12 cellular contexts compared by ENCODE assay signal in genomic region chr1:60621524-60621923, GRCh38.
DNase-seq lines count a peak whose midpoint lies in the region; ATAC-seq and TF ChIP-seq lines count a peak whose summit lies in the region.
"Had no signal": no experiment of that assay in that cellular context is flagged by ENCODE, and none has a peak within 500 bp of the region (broad histone marks: within the 10 kb centered on the region; RNA-seq: fewer than 3 reads in every experiment).

No MANE protein-coding gene starts in this region.

- no peak for TF ChIP-seq CTCF in fibroblast of pulmonary artery (IDR thresholded peaks at IDR 0.05; ENCODE audit: low read length, missing control alignments)

- intact Hi-C loops in sciatic nerve (cut with DNase I) = no loop called here

- DNase-seq in NCI-H1436 treated with DMSO at 0.1 percent for 48 hours (lab: John Stamatoyannopoulos, UW) = peak; percentile 94
- DNase-seq in NCI-H774 (lab: John Stamatoyannopoulos, UW) = peak; percentile 54
- peak; percentile 73 for DNase-seq in fibroblast of pulmonary artery (ENCODE audit: low read depth)
- no peak for DNase-seq in sciatic nerve (ENCODE audit: low spot score)
- no peak for DNase-seq in AML-193 (lab: John Stamatoyannopoulos, UW)
- DNase-seq in effector CD4-positive, alpha-beta T cell = no peak
- DNase-seq: activated naive CD4-positive, alpha-beta T cell treated with Interleukin-2 at 50 U/mL for 16 hours; EL; stimulated activated CD4-positive, alpha-beta T cell treated with anti-CD3 and anti-CD28 coated beads, Interleukin-4, amount 100 ng/mL, for 1 hour had no signal

- ATAC-seq in sciatic nerve (peak; percentile 57), HG03196 (IDR thresholded peaks at IDR 0.05; ENCODE audit: unreplicated experiment) (no peak)
- ATAC-seq: activated CD4-positive, CD25-positive, alpha-beta regulatory T cell treated with anti-CD3 and anti-CD28 coated beads, Interleukin-2, amount 50 U/mL, for 24 hours; Panc1 had no signal

- no peak overlapping the region for H3K4me3 ChIP-seq in fibroblast of pulmonary artery (replicated peaks; ENCODE audit: low read depth, low read length)

Comparison
In these comparisons a context has a peak if more than half of its experiments do, and no peak if none do; other contexts are left out.
1. DNase-seq: peak in NCI-H1436 treated with DMSO at 0.1 percent for 48 hours (single experiment), NCI-H774 (single experiment) and fibroblast of pulmonary artery (single experiment); none in sciatic nerve (single experiment), AML-193 (0 of 2) and effector CD4-positive, alpha-beta T cell (single experiment).